In the genomic region with DNA sequence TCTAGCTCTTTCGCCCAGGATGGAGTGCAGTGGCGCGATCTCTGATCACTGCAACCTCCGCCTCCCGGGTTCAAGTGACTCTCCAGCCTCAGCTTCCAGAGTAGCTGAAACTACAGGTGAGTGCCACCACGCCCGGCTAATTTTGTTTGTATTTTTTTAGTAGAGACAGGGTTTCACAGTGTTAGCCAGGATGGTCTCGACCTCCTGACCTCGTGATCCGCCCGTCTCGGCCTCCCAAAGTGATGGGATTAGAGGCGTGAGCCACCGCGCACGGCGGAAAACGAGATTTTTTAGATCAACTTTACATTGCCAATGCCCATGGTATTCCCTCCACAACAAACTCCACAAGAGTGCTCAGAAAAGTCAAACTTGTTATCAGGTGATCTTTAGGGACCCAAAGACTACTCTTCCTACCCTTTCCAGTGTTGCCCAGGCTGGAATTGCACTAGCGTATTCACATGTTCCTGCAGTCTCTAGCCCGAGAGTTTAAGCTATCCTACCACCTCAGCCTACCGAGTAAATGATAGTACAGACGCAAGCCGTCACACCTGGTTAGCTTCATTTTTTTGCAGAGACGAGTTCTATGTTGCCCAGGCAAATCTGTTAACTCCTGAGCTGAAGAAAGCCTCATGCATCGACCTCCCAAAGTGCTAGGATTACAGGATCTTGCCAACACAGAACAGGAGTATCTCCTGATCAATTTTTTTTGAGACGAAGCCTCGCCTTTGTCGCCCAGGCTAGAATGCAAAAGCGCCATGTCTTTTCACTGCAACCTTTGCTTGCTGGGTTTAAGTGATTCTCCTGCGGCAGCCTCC, we compare ENCODE assay signal across 1 cellular context.
TF ChIP-seq lines count a peak whose summit lies in the region.

No MANE protein-coding gene starts in this region.

TF ChIP-seq in H1, 55 proteins besides CTCF, POLR2A, EP300 and RAD21 (continued from another document):
- TF ChIP-seq, protein P1, sequence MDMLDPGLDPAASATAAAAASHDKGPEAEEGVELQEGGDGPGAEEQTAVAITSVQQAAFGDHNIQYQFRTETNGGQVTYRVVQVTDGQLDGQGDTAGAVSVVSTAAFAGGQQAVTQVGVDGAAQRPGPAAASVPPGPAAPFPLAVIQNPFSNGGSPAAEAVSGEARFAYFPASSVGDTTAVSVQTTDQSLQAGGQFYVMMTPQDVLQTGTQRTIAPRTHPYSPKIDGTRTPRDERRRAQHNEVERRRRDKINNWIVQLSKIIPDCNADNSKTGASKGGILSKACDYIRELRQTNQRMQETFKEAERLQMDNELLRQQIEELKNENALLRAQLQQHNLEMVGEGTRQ (IDR thresholded peaks at IDR 0.05; ENCODE audit: low read length) = no peak
- TF ChIP-seq SAP30 (IDR thresholded peaks at IDR 0.05; ENCODE audit: insufficient read depth, insufficient replicate concordance, low read length) (no peak), CHD1 (IDR thresholded peaks at IDR 0.05; ENCODE audit: low read depth, low read length) (peak; percentile 16; the same call in 1 of the 2 replicates), POLR2AphosphoS5 (IDR thresholded peaks at IDR 0.05; ENCODE audit: low read depth, low read length) (peak; percentile 94), FOSL1 (IDR thresholded peaks at IDR 0.05; ENCODE audit: insufficient read depth, low read depth, low read length) (no peak), SIRT6 (IDR thresholded peaks at IDR 0.05; ENCODE audit: low read length) (no peak), RFX5 (IDR thresholded peaks at IDR 0.05; ENCODE audit: borderline replicate concordance, low read depth, low read length) (no peak), SP2 (IDR thresholded peaks at IDR 0.05; ENCODE audit: low read length) (no peak), SP1 (IDR thresholded peaks at IDR 0.05; ENCODE audit: low read depth, low read length) (no peak), TEAD4 (IDR thresholded peaks at IDR 0.05; ENCODE audit: low read depth, low read length) (no peak), RBBP5 (IDR thresholded peaks at IDR 0.05; ENCODE audit: borderline replicate concordance, low read depth, low read length) (0 out of 2 replicates have a peak, but pooled peaks have one; percentile 21), KDM1A (IDR thresholded peaks at IDR 0.05; ENCODE audit: borderline replicate concordance, low read length) (no peak), ASH2L (IDR thresholded peaks at IDR 0.05; ENCODE audit: low read length) (no peak), SIN3A (conservative IDR thresholded peaks at IDR 0.05 in 1 of 2, IDR thresholded peaks at IDR 0.05 in 1 of 2; ENCODE audit: low read depth in 1 of 2, low read length in 2 of 2) (0 out of 4 replicates have a peak, but pooled peaks of 1 of the 2 experiments have one; percentile 74), SRF (IDR thresholded peaks at IDR 0.05; ENCODE audit: low read depth, low read length) (no peak), SP4 (IDR thresholded peaks at IDR 0.05; ENCODE audit: low read length) (0 out of 2 replicates have a peak, but pooled peaks have one; percentile 39), ZNF274 (IDR thresholded peaks at IDR 0.05; ENCODE audit: borderline replicate concordance, extremely low read depth, low read length) (no peak), TBP (IDR thresholded peaks at IDR 0.05; ENCODE audit: low read depth, low read length) (0 out of 2 replicates have a peak, but pooled peaks have one; percentile 11), SIX5 (IDR thresholded peaks at IDR 0.05; ENCODE audit: low read depth, low read length) (no peak), CREB1 (IDR thresholded peaks at IDR 0.05) (no peak), GABPA (IDR thresholded peaks at IDR 0.05; ENCODE audit: borderline replicate concordance, insufficient read depth, low read length) (no peak), CHD2 (IDR thresholded peaks at IDR 0.05; ENCODE audit: low read length) (0 out of 2 replicates have a peak, but pooled peaks have one; percentile 33), RNF2 (IDR thresholded peaks at IDR 0.05; ENCODE audit: borderline replicate concordance, low read depth, low read length, missing control alignments, poor library complexity, severe bottlenecking) (no peak), BRCA1 (IDR thresholded peaks at IDR 0.05; ENCODE audit: low read depth, low read length) (no peak), TAF1 (IDR thresholded peaks at IDR 0.05; ENCODE audit: low read depth, low read length) (0 out of 2 replicates have a peak, but pooled peaks have one; percentile 44)
- TF ChIP-seq, protein P2, sequence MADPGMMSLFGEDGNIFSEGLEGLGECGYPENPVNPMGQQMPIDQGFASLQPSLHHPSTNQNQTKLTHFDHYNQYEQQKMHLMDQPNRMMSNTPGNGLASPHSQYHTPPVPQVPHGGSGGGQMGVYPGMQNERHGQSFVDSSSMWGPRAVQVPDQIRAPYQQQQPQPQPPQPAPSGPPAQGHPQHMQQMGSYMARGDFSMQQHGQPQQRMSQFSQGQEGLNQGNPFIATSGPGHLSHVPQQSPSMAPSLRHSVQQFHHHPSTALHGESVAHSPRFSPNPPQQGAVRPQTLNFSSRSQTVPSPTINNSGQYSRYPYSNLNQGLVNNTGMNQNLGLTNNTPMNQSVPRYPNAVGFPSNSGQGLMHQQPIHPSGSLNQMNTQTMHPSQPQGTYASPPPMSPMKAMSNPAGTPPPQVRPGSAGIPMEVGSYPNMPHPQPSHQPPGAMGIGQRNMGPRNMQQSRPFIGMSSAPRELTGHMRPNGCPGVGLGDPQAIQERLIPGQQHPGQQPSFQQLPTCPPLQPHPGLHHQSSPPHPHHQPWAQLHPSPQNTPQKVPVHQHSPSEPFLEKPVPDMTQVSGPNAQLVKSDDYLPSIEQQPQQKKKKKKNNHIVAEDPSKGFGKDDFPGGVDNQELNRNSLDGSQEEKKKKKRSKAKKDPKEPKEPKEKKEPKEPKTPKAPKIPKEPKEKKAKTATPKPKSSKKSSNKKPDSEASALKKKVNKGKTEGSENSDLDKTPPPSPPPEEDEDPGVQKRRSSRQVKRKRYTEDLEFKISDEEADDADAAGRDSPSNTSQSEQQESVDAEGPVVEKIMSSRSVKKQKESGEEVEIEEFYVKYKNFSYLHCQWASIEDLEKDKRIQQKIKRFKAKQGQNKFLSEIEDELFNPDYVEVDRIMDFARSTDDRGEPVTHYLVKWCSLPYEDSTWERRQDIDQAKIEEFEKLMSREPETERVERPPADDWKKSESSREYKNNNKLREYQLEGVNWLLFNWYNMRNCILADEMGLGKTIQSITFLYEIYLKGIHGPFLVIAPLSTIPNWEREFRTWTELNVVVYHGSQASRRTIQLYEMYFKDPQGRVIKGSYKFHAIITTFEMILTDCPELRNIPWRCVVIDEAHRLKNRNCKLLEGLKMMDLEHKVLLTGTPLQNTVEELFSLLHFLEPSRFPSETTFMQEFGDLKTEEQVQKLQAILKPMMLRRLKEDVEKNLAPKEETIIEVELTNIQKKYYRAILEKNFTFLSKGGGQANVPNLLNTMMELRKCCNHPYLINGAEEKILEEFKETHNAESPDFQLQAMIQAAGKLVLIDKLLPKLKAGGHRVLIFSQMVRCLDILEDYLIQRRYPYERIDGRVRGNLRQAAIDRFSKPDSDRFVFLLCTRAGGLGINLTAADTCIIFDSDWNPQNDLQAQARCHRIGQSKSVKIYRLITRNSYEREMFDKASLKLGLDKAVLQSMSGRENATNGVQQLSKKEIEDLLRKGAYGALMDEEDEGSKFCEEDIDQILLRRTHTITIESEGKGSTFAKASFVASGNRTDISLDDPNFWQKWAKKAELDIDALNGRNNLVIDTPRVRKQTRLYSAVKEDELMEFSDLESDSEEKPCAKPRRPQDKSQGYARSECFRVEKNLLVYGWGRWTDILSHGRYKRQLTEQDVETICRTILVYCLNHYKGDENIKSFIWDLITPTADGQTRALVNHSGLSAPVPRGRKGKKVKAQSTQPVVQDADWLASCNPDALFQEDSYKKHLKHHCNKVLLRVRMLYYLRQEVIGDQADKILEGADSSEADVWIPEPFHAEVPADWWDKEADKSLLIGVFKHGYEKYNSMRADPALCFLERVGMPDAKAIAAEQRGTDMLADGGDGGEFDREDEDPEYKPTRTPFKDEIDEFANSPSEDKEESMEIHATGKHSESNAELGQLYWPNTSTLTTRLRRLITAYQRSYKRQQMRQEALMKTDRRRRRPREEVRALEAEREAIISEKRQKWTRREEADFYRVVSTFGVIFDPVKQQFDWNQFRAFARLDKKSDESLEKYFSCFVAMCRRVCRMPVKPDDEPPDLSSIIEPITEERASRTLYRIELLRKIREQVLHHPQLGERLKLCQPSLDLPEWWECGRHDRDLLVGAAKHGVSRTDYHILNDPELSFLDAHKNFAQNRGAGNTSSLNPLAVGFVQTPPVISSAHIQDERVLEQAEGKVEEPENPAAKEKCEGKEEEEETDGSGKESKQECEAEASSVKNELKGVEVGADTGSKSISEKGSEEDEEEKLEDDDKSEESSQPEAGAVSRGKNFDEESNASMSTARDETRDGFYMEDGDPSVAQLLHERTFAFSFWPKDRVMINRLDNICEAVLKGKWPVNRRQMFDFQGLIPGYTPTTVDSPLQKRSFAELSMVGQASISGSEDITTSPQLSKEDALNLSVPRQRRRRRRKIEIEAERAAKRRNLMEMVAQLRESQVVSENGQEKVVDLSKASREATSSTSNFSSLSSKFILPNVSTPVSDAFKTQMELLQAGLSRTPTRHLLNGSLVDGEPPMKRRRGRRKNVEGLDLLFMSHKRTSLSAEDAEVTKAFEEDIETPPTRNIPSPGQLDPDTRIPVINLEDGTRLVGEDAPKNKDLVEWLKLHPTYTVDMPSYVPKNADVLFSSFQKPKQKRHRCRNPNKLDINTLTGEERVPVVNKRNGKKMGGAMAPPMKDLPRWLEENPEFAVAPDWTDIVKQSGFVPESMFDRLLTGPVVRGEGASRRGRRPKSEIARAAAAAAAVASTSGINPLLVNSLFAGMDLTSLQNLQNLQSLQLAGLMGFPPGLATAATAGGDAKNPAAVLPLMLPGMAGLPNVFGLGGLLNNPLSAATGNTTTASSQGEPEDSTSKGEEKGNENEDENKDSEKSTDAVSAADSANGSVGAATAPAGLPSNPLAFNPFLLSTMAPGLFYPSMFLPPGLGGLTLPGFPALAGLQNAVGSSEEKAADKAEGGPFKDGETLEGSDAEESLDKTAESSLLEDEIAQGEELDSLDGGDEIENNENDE (IDR thresholded peaks at IDR 0.05; ENCODE audit: insufficient replicate concordance, low read length) = no peak
- TF ChIP-seq, protein P3, sequence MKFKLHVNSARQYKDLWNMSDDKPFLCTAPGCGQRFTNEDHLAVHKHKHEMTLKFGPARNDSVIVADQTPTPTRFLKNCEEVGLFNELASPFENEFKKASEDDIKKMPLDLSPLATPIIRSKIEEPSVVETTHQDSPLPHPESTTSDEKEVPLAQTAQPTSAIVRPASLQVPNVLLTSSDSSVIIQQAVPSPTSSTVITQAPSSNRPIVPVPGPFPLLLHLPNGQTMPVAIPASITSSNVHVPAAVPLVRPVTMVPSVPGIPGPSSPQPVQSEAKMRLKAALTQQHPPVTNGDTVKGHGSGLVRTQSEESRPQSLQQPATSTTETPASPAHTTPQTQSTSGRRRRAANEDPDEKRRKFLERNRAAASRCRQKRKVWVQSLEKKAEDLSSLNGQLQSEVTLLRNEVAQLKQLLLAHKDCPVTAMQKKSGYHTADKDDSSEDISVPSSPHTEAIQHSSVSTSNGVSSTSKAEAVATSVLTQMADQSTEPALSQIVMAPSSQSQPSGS (IDR thresholded peaks at IDR 0.05; ENCODE audit: low read length) = no peak
